14 cellular contexts compared by ENCODE assay signal in genomic region chr1:36528361-36529349, GRCh38. TPM values are rescaled to one million over a fixed set of nuclear protein-coding genes. Genes with fewer than 3 reads are reported as not detected.
DNase-seq lines count a peak whose midpoint lies in the region; ATAC-seq and TF ChIP-seq lines count a peak whose summit lies in the region.
"Had no signal": no experiment of that assay in that cellular context is flagged by ENCODE, and none has a peak within 500 bp of the region (broad histone marks: within the 10 kb centered on the region; RNA-seq: fewer than 3 reads in every experiment).

No MANE protein-coding gene starts in this region.

- no peaks in the 10 kb centered on the region for H3K79me2 ChIP-seq in DND-41 (ENCODE audit: insufficient read depth, low read length)

- H3K27me3 ChIP-seq in DND-41 (ENCODE audit: insufficient read depth, low read length, poor library complexity) (no peaks in the 10 kb centered on the region), H7 (ENCODE audit: control insufficient read depth, insufficient read depth, low read length) (no peaks in the 10 kb centered on the region)
- H3K27me3 ChIP-seq: thyroid gland had no signal

- ATAC-seq in DND-41 (ENCODE audit: insufficient read depth, low read depth) (no peak; the same call in 2 of the 3 replicates), Right ventricle myocardium inferior (no peak), GM18861 (IDR thresholded peaks at IDR 0.05; ENCODE audit: unreplicated experiment) (no peak)
- ATAC-seq: sciatic nerve had no signal

- peak; percentile 24 for TF ChIP-seq CTCF in DND-41 (IDR thresholded peaks at IDR 0.05; ENCODE audit: borderline replicate concordance, extremely low read depth, low read length, poor library complexity, severe bottlenecking)

- H3K27ac ChIP-seq in DND-41 (ENCODE audit: low read length): no peak overlapping the region
- H3K27ac ChIP-seq: thyroid gland had no signal

- no peak overlapping the region for H3K9ac ChIP-seq in DND-41 (ENCODE audit: low read depth, low read length)

- H4K20me1 ChIP-seq in DND-41 (ENCODE audit: insufficient read depth, low read length): no peaks in the 10 kb centered on the region

- DNase-seq in DND-41 (no peak), H7 (peak; percentile 64), RPMI8226 (peak; percentile 36), iPS-NIHi11 (ENCODE audit: low spot score) (peak; percentile 44), GM19240 (ENCODE audit: insufficient read length, low spot score) (no peak), Right ventricle myocardium inferior (ENCODE audit: missing footprints) (no peak)
- DNase-seq in activated T-cell treated with anti-CD3 and anti-CD28 coated beads, Interleukin-2, amount 50 U/mL, for 1 hour: no peak
- DNase-seq: activated CD4-positive, alpha-beta T cell treated with anti-CD3 and anti-CD28 coated beads, Interleukin-2, amount 50 U/mL, for 48 hours; foreskin melanocyte; NCI-H446 treated with DMSO at 0.1 percent for 48 hours; thyroid gland had no signal

- no peaks in the 10 kb centered on the region for H3K4me1 ChIP-seq in DND-41 (ENCODE audit: insufficient read depth, low read length)
- H3K4me1 ChIP-seq: thyroid gland had no signal

- H3K4me3 ChIP-seq in DND-41 (ENCODE audit: low read depth in 1 of 2, low read length in 2 of 2) (no peak overlapping the region), H7 (ENCODE audit: insufficient read depth, low read depth, low read length) (no peak overlapping the region)
- H3K4me3 ChIP-seq: thyroid gland had no signal

- H2AFZ ChIP-seq in DND-41 (ENCODE audit: low read depth, low read length): no peak overlapping the region

- no peaks in the 10 kb centered on the region for H3K9me3 ChIP-seq in DND-41 (ENCODE audit: insufficient read depth, low read length, severe bottlenecking)
- H3K9me3 ChIP-seq: thyroid gland had no signal

- no peaks in the 10 kb centered on the region for H3K36me3 ChIP-seq in DND-41 (ENCODE audit: insufficient read depth, low read length)
- no peaks in the 10 kb centered on the region for H3K36me3 ChIP-seq in H7 (replicated peaks; ENCODE audit: control insufficient read depth, insufficient read depth, low read length)
- H3K36me3 ChIP-seq: thyroid gland had no signal

- intact Hi-C loops in Right ventricle myocardium inferior (cut with DNase I): no loop called here

- H3K4me2 ChIP-seq in DND-41 (ENCODE audit: insufficient read depth, low read length): no peak overlapping the region

RNA-seq across cellular contexts. Expression of gene CSF3R, which starts 45.9 kb away (rescaled TPM):
- 0.04 and 0.97 TPM in 2 replicates for total RNA-seq in H7 (2014; rRNA removed; shearing (Covaris generic))
- total RNA-seq in Right ventricle myocardium inferior: 5.8 TPM
- total RNA-seq: myocyte had no signal

Comparison
In these comparisons a context has a peak if more than half of its experiments do, and no peak if none do; other contexts are left out.
1. DNase-seq: peak in H7 (single experiment), RPMI8226 (single experiment) and iPS-NIHi11 (single experiment); none in DND-41 (single experiment), GM19240 (single experiment), Right ventricle myocardium inferior (single experiment) and activated T-cell treated with anti-CD3 and anti-CD28 coated beads, Interleukin-2, amount 50 U/mL, for 1 hour (single experiment).